In genomic region chr3:9411302-9411701, GRCh38 we compare ENCODE assay signal across 23 cellular contexts.
"Had no signal": no experiment of that assay in that cellular context is flagged by ENCODE, and none has a peak within 500 bp of the region (broad histone marks: within the 10 kb centered on the region; RNA-seq: fewer than 3 reads in every experiment).

No MANE protein-coding gene starts in this region.

- H3K27ac Mint-ChIP-seq: activated naive CD4-positive, alpha-beta T cell treated with anti-CD3 and anti-CD28 coated beads, Interleukin-2, amount 10 ng/mL, durations not matched to agents 7 days and 5 days had no signal

- H3K4me3 ChIP-seq: breast epithelium, colonic mucosa, SK-N-MC, skin epidermis, tibial nerve had no signal

- FAIRE-seq: frontal cortex had no signal

- DNase-seq: activated CD4-positive, alpha-beta T cell treated with anti-CD3 and anti-CD28 coated beads for 36 hours; activated CD4-positive, alpha-beta T cell treated with anti-CD3 and anti-CD28 coated beads, Interleukin-2, amount 50 U/mL, for 4 hours; activated gamma-delta T cell; activated naive CD4-positive, alpha-beta T cell treated with anti-CD3 and anti-CD28 coated beads, Interleukin-2, amount 10 ng/mL, durations not matched to agents 7 days and 5 days; activated naive CD8-positive, alpha-beta T cell treated with anti-CD3 and anti-CD28 coated beads, Interleukin-2, amount 50 U/mL, for 24 hours; activated T-cell treated with anti-CD3 and anti-CD28 coated beads, Interleukin-2, amount 50 U/mL, for 1 hour; amygdala; cerebellar nuclear complex; colonic mucosa; effector CD8-positive, alpha-beta T cell; mammary epithelial cell; naive thymus-derived CD4-positive, alpha-beta T cell; stimulated activated CD4-positive, alpha-beta T cell treated with anti-CD3 and anti-CD28 coated beads, Interleukin-15, amount 100 ng/mL, for 24 hours; stimulated activated CD4-positive, alpha-beta T cell treated with anti-CD3 and anti-CD28 coated beads, Interleukin-2, amount 100 ng/mL, for 24 hours; stimulated activated naive CD4-positive, alpha-beta T cell; T-helper 9 cell had no signal

- H3K27ac ChIP-seq: colonic mucosa, SK-N-MC had no signal

- H3K9me3 Mint-ChIP-seq: activated naive CD4-positive, alpha-beta T cell treated with anti-CD3 and anti-CD28 coated beads, Interleukin-2, amount 10 ng/mL, durations not matched to agents 7 days and 5 days; activated naive CD8-positive, alpha-beta T cell treated with anti-CD3 and anti-CD28 coated beads, Interleukin-2, amount 50 U/mL, for 24 hours had no signal

- H3K27me3 Mint-ChIP-seq: activated CD4-positive, alpha-beta T cell treated with anti-CD3 and anti-CD28 coated beads for 36 hours; activated naive CD4-positive, alpha-beta T cell treated with anti-CD3 and anti-CD28 coated beads, Interleukin-2, amount 10 ng/mL, durations not matched to agents 7 days and 5 days; activated naive CD8-positive, alpha-beta T cell treated with anti-CD3 and anti-CD28 coated beads, Interleukin-2, amount 50 U/mL, for 24 hours; naive thymus-derived CD4-positive, alpha-beta T cell had no signal

- H3K4me3 Mint-ChIP-seq: activated CD4-positive, alpha-beta T cell treated with anti-CD3 and anti-CD28 coated beads for 36 hours; activated naive CD4-positive, alpha-beta T cell treated with anti-CD3 and anti-CD28 coated beads, Interleukin-2, amount 10 ng/mL, durations not matched to agents 7 days and 5 days; activated naive CD8-positive, alpha-beta T cell treated with anti-CD3 and anti-CD28 coated beads, Interleukin-2, amount 50 U/mL, for 24 hours; mesothelial cell of epicardium had no signal

- ATAC-seq: activated CD4-positive, alpha-beta T cell treated with anti-CD3 and anti-CD28 coated beads for 36 hours; activated naive CD8-positive, alpha-beta T cell treated with anti-CD3 and anti-CD28 coated beads, Interleukin-2, amount 50 U/mL, for 24 hours; naive thymus-derived CD4-positive, alpha-beta T cell; sciatic nerve had no signal

- H3K27me3 ChIP-seq: breast epithelium, colonic mucosa, tibial nerve had no signal

- H3K36me3 ChIP-seq: breast epithelium, colonic mucosa had no signal

- H3K9me3 ChIP-seq: breast epithelium, colonic mucosa, tibial nerve had no signal
